In genomic region chr18:58208207-58208944, GRCh38 we compare ENCODE assay signal across 13 cellular contexts.
DNase-seq lines count a peak whose midpoint lies in the region; ATAC-seq and TF ChIP-seq lines count a peak whose summit lies in the region.
"Had no signal": no experiment of that assay in that cellular context is flagged by ENCODE, and none has a peak within 500 bp of the region (broad histone marks: within the 10 kb centered on the region; RNA-seq: fewer than 3 reads in every experiment).

No MANE protein-coding gene starts in this region.

- peak overlapping the region; percentile 31 for H3K4me3 Mint-ChIP-seq in HFFc6
- no peak overlapping the region for H3K4me3 Mint-ChIP-seq in neural crest cell
- H3K4me3 Mint-ChIP-seq: CD4-positive, CD25-positive, alpha-beta regulatory T cell; T-helper 17 cell had no signal

- H3K36me3 Mint-ChIP-seq in HFFc6 (ENCODE audit: low read depth) (no peaks in the 10 kb centered on the region), neural crest cell (ENCODE audit: low read depth) (no peaks in the 10 kb centered on the region)
- H3K36me3 Mint-ChIP-seq: CD4-positive, CD25-positive, alpha-beta regulatory T cell had no signal

- H3K9me3 Mint-ChIP-seq in HFFc6 = no peaks in the 10 kb centered on the region
- no peaks in the 10 kb centered on the region for H3K9me3 Mint-ChIP-seq in neural crest cell

- H3K4me3 ChIP-seq in AG10803 (ENCODE audit: low read length) = no peak overlapping the region
- H3K4me3 ChIP-seq: adrenal gland had no signal

- DNase-seq in AG10803 (ENCODE audit: low read depth) (peak; percentile 62), HFFc6 (peak; percentile 45), epithelial cell of prostate (ENCODE audit: low read depth, low spot score) (no peak), neural crest cell (ENCODE audit: low read depth, low spot score) (no peak), omental fat pad (ENCODE audit: low spot score) (no peak)
- no peak for DNase-seq in stimulated activated CD8-positive, alpha-beta memory T cell treated with anti-CD3 and anti-CD28 coated beads, Interleukin-4, amount 100 ng/mL, for 48 hours
- DNase-seq: CD4-positive, CD25-positive, alpha-beta regulatory T cell; NCI-H345; stimulated activated naive CD8-positive, alpha-beta T cell treated with anti-CD3 and anti-CD28 coated beads, Interleukin-15, Interleukin-2, amounts not matched to agents 100 U/mL and 50 U/mL, for 24 hours; T-helper 17 cell had no signal

- H3K27ac ChIP-seq in epithelial cell of prostate = peak overlapping the region; percentile 3

- peaks cover 86% of the 10 kb centered on the region for H3K4me1 Mint-ChIP-seq in HFFc6 (ENCODE audit: low read depth)
- H3K4me1 Mint-ChIP-seq in neural crest cell = peaks cover 26% of the 10 kb centered on the region

- H3K27ac Mint-ChIP-seq in HFFc6 (peak overlapping the region; percentile 85), neural crest cell (ENCODE audit: unreplicated experiment) (peak overlapping the region; percentile 29)
- H3K27ac Mint-ChIP-seq: CD4-positive, CD25-positive, alpha-beta regulatory T cell; T-helper 17 cell had no signal

- H3K27me3 Mint-ChIP-seq in HFFc6 (ENCODE audit: insufficient read depth) (no peaks in the 10 kb centered on the region), neural crest cell (ENCODE audit: low read depth) (no peaks in the 10 kb centered on the region)

- TF ChIP-seq CTCF in AG10803 (conservative IDR thresholded peaks at IDR 0.05; ENCODE audit: low read length) = no peak
- TF ChIP-seq CTCF in HFFc6 (IDR thresholded peaks at IDR 0.05) = no peak
- TF ChIP-seq CTCF in neural crest cell (conservative IDR thresholded peaks at IDR 0.05) = no peak
- no peak for TF ChIP-seq CTCF in omental fat pad (IDR thresholded peaks at IDR 0.05)

- ATAC-seq in HG03175 (IDR thresholded peaks at IDR 0.05; ENCODE audit: unreplicated experiment) = no peak
- ATAC-seq in HG02623 (IDR thresholded peaks at IDR 0.05; ENCODE audit: unreplicated experiment) = no peak
- ATAC-seq in omental fat pad (ENCODE audit: low FRiP score) = no peak
- ATAC-seq: stimulated activated naive CD8-positive, alpha-beta T cell treated with anti-CD3 and anti-CD28 coated beads, Interleukin-15, Interleukin-2, amounts not matched to agents 100 U/mL and 50 U/mL, for 24 hours; T-helper 17 cell had no signal

Comparison
In these comparisons a context has a peak if more than half of its experiments do, and no peak if none do; other contexts are left out.
1. DNase-seq: peak in AG10803 (single experiment) and HFFc6 (single experiment); none in epithelial cell of prostate (single experiment), neural crest cell (single experiment), omental fat pad (single experiment) and stimulated activated CD8-positive, alpha-beta memory T cell treated with anti-CD3 and anti-CD28 coated beads, Interleukin-4, amount 100 ng/mL, for 48 hours (single experiment).